ENCODE assay signal across 1 cellular context in genomic region chr22:36252754-36253522, GRCh38.
TF ChIP-seq lines count a peak whose summit lies in the region.

A gene with protein sequence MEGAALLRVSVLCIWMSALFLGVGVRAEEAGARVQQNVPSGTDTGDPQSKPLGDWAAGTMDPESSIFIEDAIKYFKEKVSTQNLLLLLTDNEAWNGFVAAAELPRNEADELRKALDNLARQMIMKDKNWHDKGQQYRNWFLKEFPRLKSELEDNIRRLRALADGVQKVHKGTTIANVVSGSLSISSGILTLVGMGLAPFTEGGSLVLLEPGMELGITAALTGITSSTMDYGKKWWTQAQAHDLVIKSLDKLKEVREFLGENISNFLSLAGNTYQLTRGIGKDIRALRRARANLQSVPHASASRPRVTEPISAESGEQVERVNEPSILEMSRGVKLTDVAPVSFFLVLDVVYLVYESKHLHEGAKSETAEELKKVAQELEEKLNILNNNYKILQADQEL (plus strand): TSS chr22:36253133. CDS start chr22:36254956, 1,823 bp downstream.

TF ChIP-seq in K562, 482 proteins besides CTCF, POLR2A, EP300 and RAD21 (continued from another document):
- peak; percentile 22; the same call in 1 of the 2 replicates for TF ChIP-seq ATF7 (IDR thresholded peaks at IDR 0.05)
- TF ChIP-seq PCBP2 (IDR thresholded peaks at IDR 0.05; ENCODE audit: low read depth, low read length, poor library complexity, severe bottlenecking), result no peak
- TF ChIP-seq ZFX (CRISPR knock-in tag; IDR thresholded peaks at IDR 0.05), result no peak
- no peak for TF ChIP-seq RFX5 (IDR thresholded peaks at IDR 0.05; ENCODE audit: low read depth, low read length)
- TF ChIP-seq TFE3 (CRISPR knock-in tag; IDR thresholded peaks at IDR 0.05), result no peak
- TF ChIP-seq, protein P1, sequence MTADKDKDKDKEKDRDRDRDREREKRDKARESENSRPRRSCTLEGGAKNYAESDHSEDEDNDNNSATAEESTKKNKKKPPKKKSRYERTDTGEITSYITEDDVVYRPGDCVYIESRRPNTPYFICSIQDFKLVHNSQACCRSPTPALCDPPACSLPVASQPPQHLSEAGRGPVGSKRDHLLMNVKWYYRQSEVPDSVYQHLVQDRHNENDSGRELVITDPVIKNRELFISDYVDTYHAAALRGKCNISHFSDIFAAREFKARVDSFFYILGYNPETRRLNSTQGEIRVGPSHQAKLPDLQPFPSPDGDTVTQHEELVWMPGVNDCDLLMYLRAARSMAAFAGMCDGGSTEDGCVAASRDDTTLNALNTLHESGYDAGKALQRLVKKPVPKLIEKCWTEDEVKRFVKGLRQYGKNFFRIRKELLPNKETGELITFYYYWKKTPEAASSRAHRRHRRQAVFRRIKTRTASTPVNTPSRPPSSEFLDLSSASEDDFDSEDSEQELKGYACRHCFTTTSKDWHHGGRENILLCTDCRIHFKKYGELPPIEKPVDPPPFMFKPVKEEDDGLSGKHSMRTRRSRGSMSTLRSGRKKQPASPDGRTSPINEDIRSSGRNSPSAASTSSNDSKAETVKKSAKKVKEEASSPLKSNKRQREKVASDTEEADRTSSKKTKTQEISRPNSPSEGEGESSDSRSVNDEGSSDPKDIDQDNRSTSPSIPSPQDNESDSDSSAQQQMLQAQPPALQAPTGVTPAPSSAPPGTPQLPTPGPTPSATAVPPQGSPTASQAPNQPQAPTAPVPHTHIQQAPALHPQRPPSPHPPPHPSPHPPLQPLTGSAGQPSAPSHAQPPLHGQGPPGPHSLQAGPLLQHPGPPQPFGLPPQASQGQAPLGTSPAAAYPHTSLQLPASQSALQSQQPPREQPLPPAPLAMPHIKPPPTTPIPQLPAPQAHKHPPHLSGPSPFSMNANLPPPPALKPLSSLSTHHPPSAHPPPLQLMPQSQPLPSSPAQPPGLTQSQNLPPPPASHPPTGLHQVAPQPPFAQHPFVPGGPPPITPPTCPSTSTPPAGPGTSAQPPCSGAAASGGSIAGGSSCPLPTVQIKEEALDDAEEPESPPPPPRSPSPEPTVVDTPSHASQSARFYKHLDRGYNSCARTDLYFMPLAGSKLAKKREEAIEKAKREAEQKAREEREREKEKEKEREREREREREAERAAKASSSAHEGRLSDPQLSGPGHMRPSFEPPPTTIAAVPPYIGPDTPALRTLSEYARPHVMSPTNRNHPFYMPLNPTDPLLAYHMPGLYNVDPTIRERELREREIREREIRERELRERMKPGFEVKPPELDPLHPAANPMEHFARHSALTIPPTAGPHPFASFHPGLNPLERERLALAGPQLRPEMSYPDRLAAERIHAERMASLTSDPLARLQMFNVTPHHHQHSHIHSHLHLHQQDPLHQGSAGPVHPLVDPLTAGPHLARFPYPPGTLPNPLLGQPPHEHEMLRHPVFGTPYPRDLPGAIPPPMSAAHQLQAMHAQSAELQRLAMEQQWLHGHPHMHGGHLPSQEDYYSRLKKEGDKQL (CRISPR knock-in tag; IDR thresholded peaks at IDR 0.05; ENCODE audit: borderline replicate concordance), result no peak
- no peak for TF ChIP-seq ZMIZ1 (IDR thresholded peaks at IDR 0.05; ENCODE audit: low read depth in 2 of 2, low read length in 2 of 2)
- no peak for TF ChIP-seq TCF15 (CRISPR knock-in tag; IDR thresholded peaks at IDR 0.05)
- no peak for TF ChIP-seq HCFC1 (IDR thresholded peaks at IDR 0.05; ENCODE audit: low read depth, low read length)
- no peak for TF ChIP-seq MAX (CRISPR knock-in tag; IDR thresholded peaks at IDR 0.05)
- TF ChIP-seq MECOM (CRISPR knock-in tag; IDR thresholded peaks at IDR 0.05), result no peak
